ENCODE assay signal across 26 cellular contexts in the genomic region with DNA sequence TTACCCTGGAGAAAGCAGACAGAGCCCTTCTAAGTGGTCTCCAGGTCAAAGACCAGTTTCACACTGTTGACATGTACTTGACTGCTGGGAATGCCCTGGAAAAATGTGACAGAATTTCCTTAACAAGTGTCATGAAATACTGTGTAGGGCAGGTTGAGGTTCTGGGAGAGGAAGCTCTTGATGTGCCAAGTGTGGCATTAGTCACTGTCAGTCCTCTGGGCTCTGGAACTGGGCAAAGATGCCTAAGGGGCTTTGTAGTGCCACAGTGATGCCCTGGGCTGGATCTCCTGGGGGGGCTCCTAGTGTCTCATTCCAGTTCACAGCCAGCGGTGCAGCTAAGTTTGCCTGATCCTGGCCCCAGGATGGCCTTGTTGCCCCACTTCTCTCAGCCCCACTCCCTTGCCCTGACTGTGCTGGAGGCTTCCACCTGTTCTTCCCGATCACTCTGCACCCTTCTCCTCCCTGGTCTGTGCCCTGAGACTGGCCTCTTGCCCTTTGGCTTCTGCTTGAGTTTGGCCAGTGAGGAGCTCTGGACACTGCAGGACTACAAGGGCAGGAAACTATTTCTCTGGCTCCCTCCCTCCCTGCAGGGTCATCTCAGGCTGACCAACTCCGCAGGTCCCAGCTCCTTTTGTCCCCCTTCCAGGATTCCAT.
"Had no signal": no experiment of that assay in that cellular context is flagged by ENCODE, and none has a peak within 500 bp of the region (broad histone marks: within the 10 kb centered on the region; RNA-seq: fewer than 3 reads in every experiment).

No MANE protein-coding gene starts in this region.

- H3K4me3 ChIP-seq: SK-N-MC had no signal

- H3K36me3 ChIP-seq: WERI-Rb-1 had no signal

- H3K27ac ChIP-seq: SK-N-MC, WERI-Rb-1 had no signal

- DNase-seq: activated CD4-positive, alpha-beta memory T cell treated with anti-CD3 and anti-CD28 coated beads, Interleukin-2, amount 10 ng/mL, durations not matched to agents 7 days and 5 days; activated CD4-positive, alpha-beta T cell treated with anti-CD3 and anti-CD28 coated beads for 36 hours; activated CD4-positive, alpha-beta T cell treated with anti-CD3 and anti-CD28 coated beads, Interleukin-2, amount 50 U/mL, for 1 hour; activated gamma-delta T cell; activated naive CD4-positive, alpha-beta T cell treated with anti-CD3 and anti-CD28 coated beads for 36 hours; activated T-cell treated with anti-CD3 and anti-CD28 coated beads for 4 hours; activated T-cell treated with anti-CD3 and anti-CD28 coated beads, Interleukin-2, amount 50 U/mL, for 48 hours; anterior cingulate cortex; Karpas-422; NCI-H1048; NCI-H146; NCI-H187 treated with DMSO at 0.1 percent for 48 hours; NCI-H2081 treated with DMSO at 0.1 percent for 48 hours; NCI-H2171; NCI-H2227 treated with DMSO at 0.1 percent for 48 hours; NCI-H446 treated with DMSO at 0.1 percent for 48 hours; NCI-H524 treated with DMSO at 0.1 percent for 48 hours; NCI-H748 treated with DMSO at 0.1 percent for 48 hours; OCI-M1; RPMI8226; T-helper 1 cell; WERI-Rb-1 had no signal

- ATAC-seq: activated CD4-positive, alpha-beta T cell treated with anti-CD3 and anti-CD28 coated beads for 36 hours; activated T-helper 17 cell treated with anti-CD3 and anti-CD28 coated beads, Interleukin-2, amount 50 U/mL, for 72 hours; Panc1; Right ventricle myocardium inferior had no signal
